ENCODE assay signal across 31 cellular contexts in the genomic region with DNA sequence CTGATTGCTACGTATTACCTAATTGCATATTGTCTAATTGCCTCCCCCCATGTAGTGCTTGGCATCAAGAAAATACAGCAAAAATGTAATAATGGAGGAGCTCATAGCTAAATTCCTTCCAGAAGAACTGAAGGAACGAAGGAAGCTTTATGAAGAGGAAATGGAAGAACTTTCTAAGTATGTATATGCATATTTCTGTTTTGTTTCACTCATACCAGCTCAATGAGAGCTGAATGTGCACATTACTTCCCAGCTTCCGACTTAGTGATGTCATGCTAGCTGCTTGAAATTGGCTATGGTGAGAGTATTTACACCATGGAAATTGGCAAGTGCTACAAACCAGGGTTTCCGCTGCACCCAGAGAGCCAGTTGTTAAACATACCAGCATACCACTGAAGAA. TPM values are rescaled to one million over a fixed set of nuclear protein-coding genes. Genes with fewer than 3 reads are reported as not detected.
"Had no signal": no experiment of that assay in that cellular context is flagged by ENCODE, and none has a peak within 500 bp of the region (broad histone marks: within the 10 kb centered on the region; RNA-seq: fewer than 3 reads in every experiment).

No MANE protein-coding gene starts in this region.

- DNase-seq: activated B cell treated with CpG ODN at 0.5 μM for 24 hours; activated CD4-positive, alpha-beta memory T cell treated with anti-CD3 and anti-CD28 coated beads for 36 hours; activated CD4-positive, alpha-beta T cell treated with anti-CD3 and anti-CD28 coated beads for 4 hours; activated CD4-positive, alpha-beta T cell treated with anti-CD3 and anti-CD28 coated beads, Interleukin-2, amount 10 ng/mL, durations not matched to agents 24 days and 14 days; activated CD4-positive, alpha-beta T cell treated with anti-CD3 and anti-CD28 coated beads, Interleukin-2, amount 50 U/mL, for 1 hour; activated CD4-positive, alpha-beta T cell treated with anti-CD3 and anti-CD28 coated beads, Interleukin-2, amount 50 U/mL, for 4 hours; activated CD4-positive, CD25-positive, alpha-beta regulatory T cell treated with anti-CD3 and anti-CD28 coated beads, Interleukin-2, amount 50 U/mL, for 72 hours; activated CD8-positive, alpha-beta memory T cell treated with anti-CD3 and anti-CD28 coated beads, Interleukin-2, amount 50 U/mL, for 4 hours; activated CD8-positive, alpha-beta T cell treated with anti-CD3 and anti-CD28 coated beads for 36 hours; activated effector memory CD4-positive, alpha-beta T cell treated with anti-CD3 and anti-CD28 coated beads, Interleukin-2, amount 50 U/mL, for 16 hours; activated gamma-delta T cell treated with Interleukin-2 at 50 U/mL for 16 hours; activated naive CD4-positive, alpha-beta T cell; activated naive CD4-positive, alpha-beta T cell treated with anti-CD3 and anti-CD28 coated beads for 36 hours; activated naive CD4-positive, alpha-beta T cell treated with anti-CD3 and anti-CD28 coated beads, Interleukin-2, amount 50 U/mL, for 16 hours; activated naive CD8-positive, alpha-beta T cell treated with anti-CD3 and anti-CD28 coated beads for 36 hours; activated T-cell treated with anti-CD3 and anti-CD28 coated beads for 4 hours; activated T-cell treated with anti-CD3 and anti-CD28 coated beads, Interleukin-2, amount 50 U/mL, for 1 hour; activated T-cell treated with anti-CD3 and anti-CD28 coated beads, Interleukin-2, amount 50 U/mL, for 4 hours; activated T-cell treated with anti-CD3 and anti-CD28 coated beads, Interleukin-2, amount 50 U/mL, for 72 hours; adrenal gland; amniotic stem cell; aorta; body of pancreas; brain microvascular endothelial cell; cerebellar nuclear complex; T-helper 2 cell; T-helper 9 cell had no signal

- H3K4me3 ChIP-seq: adrenal gland, body of pancreas, cardiac muscle cell had no signal

- H3K27me3 ChIP-seq: adrenal gland, body of pancreas, brain microvascular endothelial cell, cardiac muscle cell had no signal

- ATAC-seq: activated CD8-positive, alpha-beta T cell treated with anti-CD3 and anti-CD28 coated beads for 36 hours; activated naive CD4-positive, alpha-beta T cell treated with anti-CD3 and anti-CD28 coated beads, Interleukin-2, amount 50 U/mL, for 72 hours; activated T-cell treated with anti-CD3 and anti-CD28 coated beads, Interleukin-2, amount 50 U/mL, for 4 hours; activated T-cell treated with anti-CD3 and anti-CD28 coated beads, Interleukin-2, amount 50 U/mL, for 72 hours; activated T-helper 17 cell treated with anti-CD3 and anti-CD28 coated beads, Interleukin-2, amount 50 U/mL, for 72 hours; body of pancreas had no signal

- H3K4me1 ChIP-seq: adrenal gland, body of pancreas had no signal

- H3K27ac ChIP-seq: adrenal gland, body of pancreas, brain microvascular endothelial cell, cardiac muscle cell, VCaP had no signal

- H3K9me3 ChIP-seq: adrenal gland, body of pancreas had no signal

- H3K36me3 ChIP-seq: adrenal gland, brain microvascular endothelial cell, cardiac muscle cell had no signal

RNA-seq across cellular contexts. Expression of a gene that starts 34.7 kb away (rescaled TPM):
- polyA plus RNA-seq: cardiac muscle cell had no signal
